Comparison of ENCODE assay signal across 19 cellular contexts in genomic region chr18:62164855-62165487, GRCh38.
"Had no signal": no experiment of that assay in that cellular context is flagged by ENCODE, and none has a peak within 500 bp of the region (broad histone marks: within the 10 kb centered on the region; RNA-seq: fewer than 3 reads in every experiment).

No MANE protein-coding gene starts in this region.

- ATAC-seq: right cardiac atrium had no signal

- H3K4me3 ChIP-seq: colonic mucosa, esophagus squamous epithelium, prostate gland, skin epidermis, tibial nerve, uterus had no signal

- H3K36me3 ChIP-seq: colonic mucosa, prostate gland, uterus had no signal

- H3K27me3 ChIP-seq: colonic mucosa, esophagus squamous epithelium, tibial nerve, uterus had no signal

- H3K4me1 ChIP-seq: colonic mucosa, esophagus squamous epithelium, prostate gland, uterus had no signal

- H3K27ac ChIP-seq: colonic mucosa, esophagus squamous epithelium, skin epidermis, tibial nerve, uterus had no signal

- FAIRE-seq: endothelial cell of umbilical vein had no signal

- H3K9me3 ChIP-seq: colonic mucosa, esophagus squamous epithelium, prostate gland, tibial nerve, uterus had no signal

- DNase-seq: activated CD4-positive, alpha-beta T cell treated with anti-CD3 and anti-CD28 coated beads, Interleukin-2, amount 10 ng/mL, durations not matched to agents 24 days and 14 days; activated CD4-positive, CD25-positive, alpha-beta regulatory T cell; activated CD8-positive, alpha-beta memory T cell treated with anti-CD3 and anti-CD28 coated beads, Interleukin-2, amount 50 U/mL, for 48 hours; activated gamma-delta T cell treated with Interleukin-2 at 50 U/mL for 16 hours; amniotic stem cell; caudate nucleus; colonic mucosa; esophagus squamous epithelium; hippocampal formation; right cardiac atrium; stimulated activated CD4-positive, alpha-beta T cell treated with anti-CD3 and anti-CD28 coated beads, Interleukin-4, amount 100 ng/mL, for 4 hours; stimulated activated CD8-positive, alpha-beta memory T cell treated with anti-CD3 and anti-CD28 coated beads, Interleukin-4, amount 100 ng/mL, for 48 hours; stimulated activated naive CD4-positive, alpha-beta T cell treated with Interleukin-2 at 50 U/mL for 16 hours; substantia nigra; uterus had no signal
